ENCODE assay signal across 13 cellular contexts in genomic region chr2:176856645-176857044, GRCh38.
"Had no signal": no experiment of that assay in that cellular context is flagged by ENCODE, and none has a peak within 500 bp of the region (broad histone marks: within the 10 kb centered on the region; RNA-seq: fewer than 3 reads in every experiment).

No MANE protein-coding gene starts in this region.

- H3K36me3 ChIP-seq: pancreas had no signal

- H3K4me3 ChIP-seq: coronary artery, hepatocyte, pancreas had no signal

- H3K27me3 Mint-ChIP-seq: stimulated activated naive CD8-positive, alpha-beta T cell treated with anti-CD3 and anti-CD28 coated beads, Interleukin-15, Interleukin-2, amounts not matched to agents 100 ng/mL and 50 ng/mL, for 24 hours had no signal

- H3K36me3 Mint-ChIP-seq: WTC11 had no signal

- ATAC-seq: activated T-cell treated with anti-CD3 and anti-CD28 coated beads, Interleukin-2, amount 50 U/mL, for 72 hours; pancreas; WTC11 had no signal

- H3K9me3 Mint-ChIP-seq: activated T-cell treated with anti-CD3 and anti-CD28 coated beads, Interleukin-2, amount 50 U/mL, for 72 hours; stimulated activated naive CD8-positive, alpha-beta T cell treated with anti-CD3 and anti-CD28 coated beads, Interleukin-15, Interleukin-2, amounts not matched to agents 100 ng/mL and 50 ng/mL, for 24 hours; WTC11 had no signal

- H3K4me1 ChIP-seq: pancreas had no signal

- FAIRE-seq: pancreas had no signal

- H3K27ac ChIP-seq: coronary artery, epithelial cell of prostate, hepatocyte, pancreas had no signal

- H3K4me2 ChIP-seq: hepatocyte had no signal

- H2AFZ ChIP-seq: hepatocyte had no signal

- H3K79me2 ChIP-seq: hepatocyte had no signal

- H3K27me3 ChIP-seq: hepatocyte, pancreas had no signal

- DNase-seq: activated CD4-positive, alpha-beta T cell treated with anti-CD3 and anti-CD28 coated beads, Interleukin-2, amount 10 ng/mL, durations not matched to agents 24 days and 14 days; activated CD8-positive, alpha-beta memory T cell treated with anti-CD3 and anti-CD28 coated beads, Interleukin-2, amount 50 U/mL, for 4 hours; activated T-cell treated with anti-CD3 and anti-CD28 coated beads, Interleukin-2, amount 50 U/mL, for 72 hours; caudate nucleus; effector CD4-positive, alpha-beta T cell; pancreas; stimulated activated CD4-positive, alpha-beta T cell treated with anti-CD3 and anti-CD28 coated beads, Interleukin-4, amount 100 ng/mL, for 1 hour; stimulated activated CD8-positive, alpha-beta memory T cell treated with anti-CD3 and anti-CD28 coated beads, Interleukin-4, amount 100 ng/mL, for 48 hours had no signal

- H3K9me3 ChIP-seq: pancreas had no signal

- H3K27ac Mint-ChIP-seq: activated CD4-positive, alpha-beta T cell treated with anti-CD3 and anti-CD28 coated beads, Interleukin-2, amount 10 ng/mL, durations not matched to agents 24 days and 14 days; stimulated activated naive CD8-positive, alpha-beta T cell treated with anti-CD3 and anti-CD28 coated beads, Interleukin-15, Interleukin-2, amounts not matched to agents 100 ng/mL and 50 ng/mL, for 24 hours; WTC11 had no signal

- H3K4me3 Mint-ChIP-seq: activated CD4-positive, alpha-beta T cell treated with anti-CD3 and anti-CD28 coated beads, Interleukin-2, amount 10 ng/mL, durations not matched to agents 24 days and 14 days; activated T-cell treated with anti-CD3 and anti-CD28 coated beads, Interleukin-2, amount 50 U/mL, for 72 hours; stimulated activated naive CD8-positive, alpha-beta T cell treated with anti-CD3 and anti-CD28 coated beads, Interleukin-15, Interleukin-2, amounts not matched to agents 100 ng/mL and 50 ng/mL, for 24 hours; WTC11 had no signal
